In genomic region chr17:35817196-35817595, GRCh38 we compare ENCODE assay signal across 1 cellular context.
TF ChIP-seq lines count a peak whose summit lies in the region.

No MANE protein-coding gene starts in this region.

TF ChIP-seq in IMR-90, 13 proteins besides CTCF, POLR2A, EP300 and RAD21:
- TF ChIP-seq CHD1 (IDR thresholded peaks at IDR 0.05; ENCODE audit: low read depth, low read length) (no peak), FOS (IDR thresholded peaks at IDR 0.05; ENCODE audit: low read depth, low read length) (no peak), USF2 (IDR thresholded peaks at IDR 0.05; ENCODE audit: low read depth, low read length) (no peak), RCOR1 (IDR thresholded peaks at IDR 0.05; ENCODE audit: insufficient replicate concordance, low read length) (no peak), SMC3 (IDR thresholded peaks at IDR 0.05; ENCODE audit: low read depth, low read length) (no peak), MXI1 (IDR thresholded peaks at IDR 0.05; ENCODE audit: borderline replicate concordance, low read depth, low read length) (no peak), ELK1 (IDR thresholded peaks at IDR 0.05; ENCODE audit: borderline replicate concordance, low read depth, low read length) (no peak)
